In genomic region chr5:137453476-137454080, GRCh38 we compare ENCODE assay signal across 1 cellular context.
TF ChIP-seq lines count a peak whose summit lies in the region.

No MANE protein-coding gene starts in this region.

TF ChIP-seq in K562, 482 proteins besides CTCF, POLR2A, EP300 and RAD21 (continued from another document):
- TF ChIP-seq PATZ1 (CRISPR knock-in tag; IDR thresholded peaks at IDR 0.05; ENCODE audit: borderline replicate concordance) (no peak), TCFL5 (CRISPR knock-in tag; conservative IDR thresholded peaks at IDR 0.05) (no peak), SOX6 (IDR thresholded peaks at IDR 0.05) (no peak), SETDB1 (IDR thresholded peaks at IDR 0.05; ENCODE audit: low read length) (no peak), DIDO1 (tag; IDR thresholded peaks at IDR 0.05; ENCODE audit: low read depth) (no peak), ZNF511 (CRISPR knock-in tag; IDR thresholded peaks at IDR 0.05) (no peak), AFF1 (IDR thresholded peaks at IDR 0.05; ENCODE audit: low read depth in 1 of 2, partially characterized antibody in 2 of 2) (peak in 1 of 2 experiments; percentile 46), MIER1 (IDR thresholded peaks at IDR 0.05; ENCODE audit: low read depth) (peak; percentile 87), FOXJ3 (CRISPR knock-in tag; IDR thresholded peaks at IDR 0.05) (no peak), ZNF75A (CRISPR knock-in tag; IDR thresholded peaks at IDR 0.05) (no peak)
